ENCODE assay signal across 11 cellular contexts in genomic region chr7:43750016-43750887, GRCh38. TPM values are rescaled to one million over a fixed set of nuclear protein-coding genes. Genes with fewer than 3 reads are reported as not detected.
DNase-seq lines count a peak whose midpoint lies in the region; ATAC-seq and TF ChIP-seq lines count a peak whose summit lies in the region.
"Had no signal": no experiment of that assay in that cellular context is flagged by ENCODE, and none has a peak within 500 bp of the region (broad histone marks: within the 10 kb centered on the region; RNA-seq: fewer than 3 reads in every experiment).

No MANE protein-coding gene starts in this region.

- 64 to 76% (median 70%) methylated on average over 10 to 14 of the region's 14 CpGs for WGBS in stomach, 5 donors

- ATAC-seq in GM21619 (IDR thresholded peaks at IDR 0.05; ENCODE audit: unreplicated experiment) (peak; percentile 17), left lung (peak; percentile 52)
- ATAC-seq: left lobe of liver had no signal

- H3K4me3 ChIP-seq in left lung = no peak overlapping the region
- no peak overlapping the region for H3K4me3 ChIP-seq in stomach
- no peak overlapping the region for H3K4me3 ChIP-seq in Peyer's patch

- peaks cover 0 to 23% of the 10 kb centered on the region in 2 donors for H3K4me1 ChIP-seq in left lung
- no peaks in the 10 kb centered on the region for H3K4me1 ChIP-seq in stomach
- no peaks in the 10 kb centered on the region for H3K4me1 ChIP-seq in Peyer's patch

- TF ChIP-seq POLR2A in stomach (IDR thresholded peaks at IDR 0.05) = no peak
- no peak for TF ChIP-seq POLR2A in Peyer's patch (IDR thresholded peaks at IDR 0.05)

- no peaks in the 10 kb centered on the region for H3K36me3 ChIP-seq in left lung
- H3K36me3 ChIP-seq in stomach = no peaks in the 10 kb centered on the region
- no peaks in the 10 kb centered on the region for H3K36me3 ChIP-seq in Peyer's patch

- intact Hi-C loops in left lung (cut with DNase I) = no loop called here
- intact Hi-C loops in stomach (cut with DNase I; ENCODE audit: low total_unique reads) = loop anchor here (10.0 kb wide), 1 partner anchor 75 kb away; no protein-coding TSS in a partner anchor

- TF ChIP-seq CTCF in left lung (IDR thresholded peaks at IDR 0.05) (no peak), stomach (IDR thresholded peaks at IDR 0.05) (no peak), Peyer's patch (IDR thresholded peaks at IDR 0.05) (no peak)

- no peaks in the 10 kb centered on the region for H3K27me3 ChIP-seq in left lung
- peaks cover 0 to 8% (median 0%) of the 10 kb centered on the region in 3 donors for H3K27me3 ChIP-seq in stomach
- no peaks in the 10 kb centered on the region for H3K27me3 ChIP-seq in Peyer's patch

- DNase-seq in CMK (ENCODE audit: low read depth) (peak; percentile 72), SHP77 (lab: John Stamatoyannopoulos, UW) (peak; percentile 90 to 94), left lung (no peak), stomach (no peak), epidermal melanocyte (ENCODE audit: insufficient read length, low spot score) (no peak), HuH-7 (ENCODE audit: low spot score) (no peak), Peyer's patch (no peak)
- DNase-seq: NCI-H345, small intestine had no signal

- H3K9me3 ChIP-seq in left lung = no peaks in the 10 kb centered on the region
- H3K9me3 ChIP-seq in stomach = no peaks in the 10 kb centered on the region
- no peaks in the 10 kb centered on the region for H3K9me3 ChIP-seq in Peyer's patch

- no peak for TF ChIP-seq EP300 in stomach (IDR thresholded peaks at IDR 0.05)

- no peak overlapping the region for H3K27ac ChIP-seq in left lung
- H3K27ac ChIP-seq in stomach = no peak overlapping the region
- no peak overlapping the region for H3K27ac ChIP-seq in Peyer's patch

RNA-seq across cellular contexts. Expression of gene BLVRA, which starts 8.2 kb away (rescaled TPM):
- total RNA-seq in left lung (10 to 100 TPM; 78.1 to 83.8 TPM), stomach (10 to 100 TPM; 15.2 to 52.7 (median 33.5) TPM), Peyer's patch (10 to 100 TPM in 3 of 4 donors, 1 to 10 TPM in 1; 2.8 to 38.8 (median 11.5) TPM)
- 10 to 100 TPM; 44.6 to 67.1 (median 48.3) TPM for polyA plus RNA-seq in stomach

RNA-seq across cellular contexts. Expression of gene COA1, which starts 20.9 kb away (rescaled TPM):
- total RNA-seq in left lung (10 to 100 TPM; 41.5 to 43.8 TPM), stomach (100 to 1,000 TPM in 1 of 5 donors, 10 to 100 TPM in 4; 13.9 to 184 (median 95.3) TPM), Peyer's patch (10 to 100 TPM; 34.0 to 84.2 (median 54.4) TPM)
- 10 to 100 TPM; 44.7 to 55.1 (median 46.6) TPM for polyA plus RNA-seq in stomach

Comparison
In these comparisons a context has a peak if more than half of its experiments do, and no peak if none do; other contexts are left out.
1. DNase-seq: peak in CMK (single experiment) and SHP77 (2 of 2); none in left lung (0 of 2), stomach (single experiment), epidermal melanocyte (single experiment), HuH-7 (single experiment) and Peyer's patch (0 of 3).